ENCODE assay signal across 9 cellular contexts in genomic region chr13:26037302-26037701, GRCh38. TPM values are rescaled to one million over a fixed set of nuclear protein-coding genes. Genes with fewer than 3 reads are reported as not detected.
DNase-seq lines count a peak whose midpoint lies in the region; ATAC-seq and TF ChIP-seq lines count a peak whose summit lies in the region.
"Had no signal": no experiment of that assay in that cellular context is flagged by ENCODE, and none has a peak within 500 bp of the region (broad histone marks: within the 10 kb centered on the region; RNA-seq: fewer than 3 reads in every experiment).

No MANE protein-coding gene starts in this region.

- H3K27me3 ChIP-seq in SK-N-SH (ENCODE audit: insufficient read depth), result no peaks in the 10 kb centered on the region

- H3K4me3 Mint-ChIP-seq in progenitor cell of endocrine pancreas (ENCODE audit: low read depth), result no peak overlapping the region
- H3K4me3 Mint-ChIP-seq in immature natural killer cell, result no peak overlapping the region

- DNase-seq in SK-N-SH (no peak), NCI-H774 (lab: John Stamatoyannopoulos, UW) (peak; percentile 10), epithelial cell of esophagus (ENCODE audit: low read depth) (peak; percentile 37), progenitor cell of endocrine pancreas (ENCODE audit: low spot score, unreplicated experiment) (no peak), Kasumi-1 (lab: John Stamatoyannopoulos, UW) (no peak), cerebellum (ENCODE audit: low spot score) (no peak), immature natural killer cell (no peak)

- TF ChIP-seq EP300 in SK-N-SH (IDR thresholded peaks at IDR 0.05; ENCODE audit: borderline replicate concordance in 1 of 2, low read depth in 1 of 2, low read length in 1 of 2), result no peak

- peaks cover 2% of the 10 kb centered on the region for H3K36me3 Mint-ChIP-seq in progenitor cell of endocrine pancreas (ENCODE audit: insufficient read depth)
- no peaks in the 10 kb centered on the region for H3K36me3 Mint-ChIP-seq in immature natural killer cell

- no peaks in the 10 kb centered on the region for H3K4me1 Mint-ChIP-seq in progenitor cell of endocrine pancreas (ENCODE audit: low read depth)
- no peaks in the 10 kb centered on the region for H3K4me1 Mint-ChIP-seq in immature natural killer cell

- ATAC-seq in SK-N-SH treated with all-trans-retinoic acid at 6 μM for 48 hours, result no peak

- no peak overlapping the region for H2AFZ ChIP-seq in SK-N-SH (ENCODE audit: low read depth)

- 38% methylated on average over 2 of the region's 2 CpGs for WGBS in SK-N-SH (ENCODE audit: low lambda C conversion rate)

- no peaks in the 10 kb centered on the region for H3F3A ChIP-seq in SK-N-SH (replicated peaks; ENCODE audit: insufficient read depth)

- no peaks in the 10 kb centered on the region for H3K36me3 ChIP-seq in SK-N-SH (replicated peaks in 1 of 2; ENCODE audit: control insufficient read depth in 1 of 2, insufficient read depth in 2 of 2, low read length in 1 of 2)
- H3K36me3 ChIP-seq: esophagus muscularis mucosa had no signal

- no peaks in the 10 kb centered on the region for H3K9me3 ChIP-seq in SK-N-SH

- no peak overlapping the region; a peak in 1 of 4 replicates for H3K4me3 ChIP-seq in SK-N-SH (ENCODE audit: low read depth in 2 of 2, low read length in 1 of 2)
- no peak overlapping the region for H3K4me3 ChIP-seq in epithelial cell of esophagus (ENCODE audit: low read length)
- H3K4me3 ChIP-seq: esophagus muscularis mucosa had no signal

- no peaks in the 10 kb centered on the region for H4K20me1 ChIP-seq in SK-N-SH (ENCODE audit: insufficient read depth)

- peaks cover 9% of the 10 kb centered on the region for H3K27me3 Mint-ChIP-seq in progenitor cell of endocrine pancreas
- peaks cover 0 to 1% (median 1%) of the 10 kb centered on the region in 3 donors for H3K27me3 Mint-ChIP-seq in immature natural killer cell (ENCODE audit: low read depth in 3 of 3)

- H3K27ac Mint-ChIP-seq in progenitor cell of endocrine pancreas, result no peak overlapping the region
- H3K27ac Mint-ChIP-seq in immature natural killer cell, result no peak overlapping the region

- peak; percentile 36 for TF ChIP-seq CTCF in SK-N-SH (IDR thresholded peaks at IDR 0.05)
- peak; percentile 34 for TF ChIP-seq CTCF in epithelial cell of esophagus (IDR thresholded peaks at IDR 0.05; ENCODE audit: insufficient read depth, low read depth, low read length, missing control alignments)
- peak; percentile 55 for TF ChIP-seq CTCF in progenitor cell of endocrine pancreas (IDR thresholded peaks at IDR 0.05; ENCODE audit: unreplicated experiment)

- H3K27ac ChIP-seq in SK-N-SH (ENCODE audit: low read depth in 2 of 2, low read length in 1 of 2), result no peak overlapping the region
- H3K27ac ChIP-seq: esophagus muscularis mucosa had no signal

- POLR2A ChIA-PET in SK-N-SH (lab: Yijun Ruan, JAX), result interaction anchor here (0.7 kb wide), 1 partner anchor 212 kb away, joined by 3 read pairs; no protein-coding TSS in a partner anchor

- no peak overlapping the region for H3K4me2 ChIP-seq in SK-N-SH

- no peak overlapping the region for H3K9ac ChIP-seq in SK-N-SH

- H3K4me1 ChIP-seq in SK-N-SH (ENCODE audit: control insufficient read depth in 1 of 2, insufficient read depth in 2 of 2, low read depth in 1 of 2, low read length in 1 of 2), result no peaks in the 10 kb centered on the region
- H3K4me1 ChIP-seq: esophagus muscularis mucosa had no signal

- no peak; the same call in 1 of the 2 replicates for TF ChIP-seq RAD21 in SK-N-SH (IDR thresholded peaks at IDR 0.05; ENCODE audit: low read length)

- CTCF ChIA-PET in SK-N-SH (lab: Yijun Ruan, JAX), result interaction anchor here (0.9 to 1.3 kb wide), 7 partner anchors 8 to 171 kb away, joined by 3 to 6 read pairs (median 3); no protein-coding TSS in a partner anchor

- H3K9me3 Mint-ChIP-seq in progenitor cell of endocrine pancreas (ENCODE audit: low read depth) (peaks cover 4% of the 10 kb centered on the region), immature natural killer cell (peaks cover 0 to 2% (median 0%) of the 10 kb centered on the region in 6 donors)

- no peaks in the 10 kb centered on the region for H3K79me2 ChIP-seq in SK-N-SH (ENCODE audit: insufficient read depth)

- no peaks in the 10 kb centered on the region for H3K9me2 ChIP-seq in SK-N-SH

TF ChIP-seq in SK-N-SH, 30 proteins besides CTCF, POLR2A, EP300 and RAD21 (continues in another document):
- TF ChIP-seq MXI1 (IDR thresholded peaks at IDR 0.05; ENCODE audit: low read depth, low read length), result no peak
- TF ChIP-seq SIN3A (IDR thresholded peaks at IDR 0.05; ENCODE audit: borderline replicate concordance, low read depth, low read length), result no peak
- no peak for TF ChIP-seq CHD2 (IDR thresholded peaks at IDR 0.05; ENCODE audit: low read length, partially characterized antibody)
- TF ChIP-seq ELF1 (IDR thresholded peaks at IDR 0.05), result no peak
- TF ChIP-seq YY1 (IDR thresholded peaks at IDR 0.05; ENCODE audit: low read depth), result no peak
- TF ChIP-seq SMC3 (IDR thresholded peaks at IDR 0.05; ENCODE audit: low read depth, low read length), result no peak
- no peak for TF ChIP-seq MAX (IDR thresholded peaks at IDR 0.05; ENCODE audit: low read depth)
- no peak for TF ChIP-seq EZH2phosphoT487 (IDR thresholded peaks at IDR 0.05; ENCODE audit: borderline replicate concordance, low read depth)
- TF ChIP-seq GATA2 (CRISPR knock-in tag; IDR thresholded peaks at IDR 0.05), result no peak

TF ChIP-seq in SK-N-SH treated with all-trans-retinoic acid at 6 μM for 48 hours, 23 proteins besides CTCF, POLR2A, EP300 and RAD21:
- TF ChIP-seq TSHZ2 (CRISPR knock-in tag; IDR thresholded peaks at IDR 0.05), result no peak
- no peak for TF ChIP-seq ESRRG (CRISPR knock-in tag; IDR thresholded peaks at IDR 0.05)
- TF ChIP-seq ZC3H10 (CRISPR knock-in tag; IDR thresholded peaks at IDR 0.05), result no peak
- no peak for TF ChIP-seq GLIS3 (CRISPR knock-in tag; IDR thresholded peaks at IDR 0.05)
- no peak for TF ChIP-seq BACH2 (CRISPR knock-in tag; IDR thresholded peaks at IDR 0.05; ENCODE audit: borderline replicate concordance)
- no peak for TF ChIP-seq ZFP3 (CRISPR knock-in tag; IDR thresholded peaks at IDR 0.05)
- TF ChIP-seq PPARA (CRISPR knock-in tag; IDR thresholded peaks at IDR 0.05; ENCODE audit: borderline replicate concordance), result no peak
- TF ChIP-seq CSRNP3 (CRISPR knock-in tag; IDR thresholded peaks at IDR 0.05), result no peak
- TF ChIP-seq ARNTL (CRISPR knock-in tag; IDR thresholded peaks at IDR 0.05; ENCODE audit: borderline replicate concordance, low read depth), result no peak
- no peak for TF ChIP-seq ISL1 (CRISPR knock-in tag; IDR thresholded peaks at IDR 0.05)

RNA-seq across cellular contexts. Expression of gene SHISA2, which starts 14.5 kb away (rescaled TPM):
- polyA plus RNA-seq in SK-N-SH (2012; rRNA removed) (not detected in 2 replicates), immature natural killer cell (not detected)
- polyA plus RNA-seq in SK-N-SH (2012; cell fraction: cytosol; rRNA removed), result not detected in 2 replicates
- not detected in 2 replicates for polyA plus RNA-seq in SK-N-SH (2012; cell fraction: nucleus; rRNA removed)
- total RNA-seq in progenitor cell of endocrine pancreas (15.2 and 18.1 TPM in 2 replicates), cerebellum (12.6 TPM)

Comparison
In these comparisons a context has a peak if more than half of its experiments do, and no peak if none do; other contexts are left out.
1. DNase-seq: peak in NCI-H774 (single experiment) and epithelial cell of esophagus (single experiment); none in SK-N-SH (single experiment), progenitor cell of endocrine pancreas (single experiment), Kasumi-1 (0 of 2), cerebellum (single experiment) and immature natural killer cell (0 of 3).
2. Peak in every context shown above with its lines, with median percentiles within 50 percentile points of each other: CTCF ChIP-seq.